In the genomic region with DNA sequence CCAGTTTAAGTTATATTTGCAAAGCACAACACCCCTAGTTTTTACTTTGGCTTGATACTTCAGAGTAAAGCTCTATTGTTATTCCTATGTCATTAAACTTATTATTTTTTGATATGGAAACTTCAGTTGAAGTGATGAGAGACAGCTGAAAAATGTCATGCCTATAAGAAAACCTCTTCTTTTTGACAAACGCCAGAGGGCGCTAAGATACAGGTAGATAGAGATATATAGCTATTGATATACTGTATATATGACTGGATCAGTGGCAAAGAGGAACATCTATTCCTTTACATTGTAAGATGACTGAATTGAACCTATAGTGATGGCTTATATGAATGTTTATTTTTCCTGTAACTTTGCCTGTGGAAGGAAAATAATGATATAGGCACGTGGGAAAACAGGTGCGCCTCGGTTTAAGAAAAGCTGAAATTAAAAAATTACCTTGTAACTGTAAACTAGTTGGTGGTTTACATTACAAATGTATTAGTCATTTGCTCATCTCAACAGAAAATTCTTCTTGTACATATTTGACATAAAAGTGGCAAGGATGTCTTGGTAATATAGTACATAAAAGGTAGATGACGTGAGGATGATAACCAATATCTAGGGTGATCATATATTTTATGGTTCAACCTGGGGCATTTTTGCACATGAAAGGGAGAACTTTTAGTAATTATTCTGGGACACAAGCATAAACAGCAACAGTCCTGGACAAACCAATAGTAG, we compare ENCODE assay signal across 8 cellular contexts.
A peak's percentile ranks its signal among the peaks of the same experiment; 100 is the strongest.
DNase-seq lines count a peak whose midpoint lies in the region; ATAC-seq lines count a peak whose summit lies in the region.

No MANE protein-coding gene starts in this region.

- peak; percentile 70 for ATAC-seq in GM19455 (IDR thresholded peaks at IDR 0.05; ENCODE audit: unreplicated experiment)

- peak; percentile 90 for DNase-seq in DMS53 (lab: John Stamatoyannopoulos, UW)
- DNase-seq in HS-27A (ENCODE audit: low read depth): peak; percentile 76
- DNase-seq in NCI-H774 (lab: John Stamatoyannopoulos, UW): peak; percentile 84
- DNase-seq in activated gamma-delta T cell treated with anti-CD3 and anti-CD28 coated beads, Interleukin-2, amount 50 U/mL, for 16 hours (ENCODE audit: low read depth): peak; percentile 25
- peak; percentile 78 for DNase-seq in glomerular visceral epithelial cell (ENCODE audit: extremely low spot score)
- peak; percentile 63 for DNase-seq in pulmonary artery endothelial cell (ENCODE audit: low read depth, low spot score)
- DNase-seq in OCI-M2 (lab: John Stamatoyannopoulos, UW; ENCODE audit: unreplicated experiment): no peak
